ENCODE assay signal across 12 cellular contexts in the genomic region with DNA sequence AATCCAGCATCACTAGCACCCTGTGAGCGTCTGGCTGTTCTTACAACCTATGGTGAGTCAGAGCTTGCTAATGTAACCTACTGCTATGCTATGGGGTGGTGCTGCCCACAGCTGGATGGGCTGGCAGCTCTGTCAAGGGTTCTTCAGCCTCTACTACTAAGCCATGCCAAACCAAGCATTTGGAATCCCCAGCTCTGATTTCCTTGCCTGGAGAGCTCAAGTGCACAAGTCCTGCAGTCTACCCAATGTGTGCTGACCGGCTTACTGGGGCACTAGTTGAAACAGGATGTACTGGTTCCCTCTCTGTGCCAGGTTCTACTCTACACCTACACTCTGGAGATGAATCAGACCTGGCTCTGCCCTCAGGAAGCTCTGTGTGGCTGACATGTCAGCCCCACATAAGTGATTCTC. TPM values are rescaled to one million over a fixed set of nuclear protein-coding genes. Genes with fewer than 3 reads are reported as not detected.
DNase-seq lines count a peak whose midpoint lies in the region; ATAC-seq and TF ChIP-seq lines count a peak whose summit lies in the region.
"Had no signal": no experiment of that assay in that cellular context is flagged by ENCODE, and none has a peak within 500 bp of the region (broad histone marks: within the 10 kb centered on the region; RNA-seq: fewer than 3 reads in every experiment).

No MANE protein-coding gene starts in this region.

- WGBS in endodermal cell (ENCODE audit: insufficient coverage in 1 of 2, insufficient read length in 1 of 2), 2 experiments: 90 to 92% methylated on average over 2 of the region's 2 CpGs

- no peaks in the 10 kb centered on the region for H3K27me3 ChIP-seq in endodermal cell (ENCODE audit: control insufficient read depth, insufficient read depth, low read length, poor library complexity, severe bottlenecking)

- H3K27ac Mint-ChIP-seq in memory B cell (peak overlapping the region; percentile 1), osteocyte (ENCODE audit: unreplicated experiment) (no peak overlapping the region), endodermal cell (no peak overlapping the region)
- H3K27ac Mint-ChIP-seq: brain, progenitor cell of endocrine pancreas had no signal

- H3K4me3 Mint-ChIP-seq in memory B cell (no peak overlapping the region), osteocyte (ENCODE audit: unreplicated experiment) (no peak overlapping the region), endodermal cell (no peak overlapping the region)

- H3K4me3 ChIP-seq in AG09309 (ENCODE audit: control insufficient read depth, low read depth, low read length) (no peak overlapping the region), endodermal cell (ENCODE audit: low read length) (no peak overlapping the region)

- ATAC-seq in memory B cell (ENCODE audit: low read depth): no peak

- no peaks in the 10 kb centered on the region for H3K9me3 ChIP-seq in endodermal cell (ENCODE audit: control insufficient read depth, low read length)

- H3K9ac ChIP-seq in endodermal cell (ENCODE audit: extremely low read depth, low read length, poor library complexity, severe bottlenecking): no peak overlapping the region

- H3K36me3 Mint-ChIP-seq in memory B cell (peaks cover 9% of the 10 kb centered on the region), osteocyte (ENCODE audit: unreplicated experiment) (peaks cover 7% of the 10 kb centered on the region), endodermal cell (ENCODE audit: low read depth) (peaks cover 9% of the 10 kb centered on the region)
- H3K36me3 Mint-ChIP-seq: brain had no signal

- peaks cover 7% of the 10 kb centered on the region for H3K36me3 ChIP-seq in endodermal cell (ENCODE audit: control insufficient read depth, insufficient read depth, low read length)

- no peaks in the 10 kb centered on the region for H3K4me1 ChIP-seq in endodermal cell (ENCODE audit: control insufficient read depth, insufficient read depth, low read length)

- DNase-seq in AG09309 (ENCODE audit: low read depth) (peak; percentile 25), M059J (ENCODE audit: low read depth) (peak; percentile 61), amniotic stem cell (lab: John Stamatoyannopoulos, UW) (peak; percentile 11), memory B cell (ENCODE audit: low spot score in 2 of 2) (no peak), DMS79 (lab: John Stamatoyannopoulos, UW) (no peak), osteocyte (ENCODE audit: extremely low spot score, unreplicated experiment) (no peak), activated gamma-delta T cell treated with Interleukin-2 at 50 U/mL for 16 hours (no peak), endodermal cell (no peak)
- DNase-seq: NCI-H1417 treated with DMSO at 0.1 percent for 48 hours, SW 1271 had no signal

- peaks cover 68% of the 10 kb centered on the region for H3K4me1 Mint-ChIP-seq in memory B cell
- H3K4me1 Mint-ChIP-seq in osteocyte (ENCODE audit: unreplicated experiment): peaks cover 28% of the 10 kb centered on the region
- peaks cover 14% of the 10 kb centered on the region for H3K4me1 Mint-ChIP-seq in endodermal cell

- H3K9me3 Mint-ChIP-seq in memory B cell (no peaks in the 10 kb centered on the region), osteocyte (ENCODE audit: unreplicated experiment) (no peaks in the 10 kb centered on the region), endodermal cell (no peaks in the 10 kb centered on the region)
- H3K9me3 Mint-ChIP-seq: brain had no signal

- TF ChIP-seq CTCF in AG09309 (IDR thresholded peaks at IDR 0.05; ENCODE audit: control insufficient read depth, insufficient read depth, low read depth, low read length, missing control alignments) (no peak), osteocyte (IDR thresholded peaks at IDR 0.05) (no peak), endodermal cell (conservative IDR thresholded peaks at IDR 0.05) (no peak)

- H3K27me3 Mint-ChIP-seq in memory B cell (no peaks in the 10 kb centered on the region), osteocyte (ENCODE audit: unreplicated experiment) (no peaks in the 10 kb centered on the region), endodermal cell (ENCODE audit: insufficient read depth) (no peaks in the 10 kb centered on the region)
- H3K27me3 Mint-ChIP-seq: brain, progenitor cell of endocrine pancreas had no signal

- no peak overlapping the region for H3K27ac ChIP-seq in endodermal cell (ENCODE audit: low read depth, low read length)

RNA-seq across cellular contexts. Expression of a gene that starts 4.2 kb away (rescaled TPM):
- total RNA-seq in M059J (2014; rRNA removed; shearing (Covaris generic)): 56.3 and 61.0 TPM in 2 replicates
- total RNA-seq in osteocyte (63.0 and 65.2 TPM in 2 replicates), endodermal cell (10 to 100 TPM; 21.1 to 24.9 TPM)
- polyA plus RNA-seq in endodermal cell (2013, experiment 1 of 2): 17.6 TPM
- polyA plus RNA-seq in endodermal cell (2013, experiment 2 of 2): 12.9 TPM

RNA-seq across cellular contexts. Expression of a gene that starts 31.7 kb away (rescaled TPM):
- not detected in 2 replicates for total RNA-seq in M059J (2014; rRNA removed; shearing (Covaris generic))
- total RNA-seq in osteocyte (0.10 and 0.32 TPM in 2 replicates), endodermal cell (1 to 10 TPM; 3.9 to 7.4 TPM)
- polyA plus RNA-seq in endodermal cell (2013, experiment 1 of 2): 6.0 TPM
- 4.7 TPM for polyA plus RNA-seq in endodermal cell (2013, experiment 2 of 2)

Comparison
In these comparisons a context has a peak if more than half of its experiments do, and no peak if none do; other contexts are left out.
1. DNase-seq: peak in AG09309 (single experiment), M059J (single experiment) and amniotic stem cell (single experiment); none in memory B cell (0 of 2), DMS79 (single experiment), osteocyte (single experiment), activated gamma-delta T cell treated with Interleukin-2 at 50 U/mL for 16 hours (single experiment) and endodermal cell (single experiment).